11 cellular contexts compared by ENCODE assay signal in genomic region chr12:123990512-123990911, GRCh38. TPM values are rescaled to one million over a fixed set of nuclear protein-coding genes. Genes with fewer than 3 reads are reported as not detected.
DNase-seq lines count a peak whose midpoint lies in the region; ATAC-seq and TF ChIP-seq lines count a peak whose summit lies in the region.
"Had no signal": no experiment of that assay in that cellular context is flagged by ENCODE, and none has a peak within 500 bp of the region (broad histone marks: within the 10 kb centered on the region; RNA-seq: fewer than 3 reads in every experiment).

No MANE protein-coding gene starts in this region.

- no peaks in the 10 kb centered on the region for H3K27me3 Mint-ChIP-seq in naive B cell
- peaks cover 0 to 3% (median 0%) of the 10 kb centered on the region in 3 donors for H3K27me3 Mint-ChIP-seq in CD14-positive monocyte (ENCODE audit: low read depth in 3 of 3)

- peak overlapping the region in 2 of 8 donors; percentile 2 to 58 for H3K4me3 Mint-ChIP-seq in naive B cell
- H3K4me3 Mint-ChIP-seq in CD14-positive monocyte, result no peak overlapping the region

- H3K36me3 Mint-ChIP-seq in naive B cell, result peaks cover 17 to 27% of the 10 kb centered on the region in 2 donors
- H3K36me3 Mint-ChIP-seq in CD14-positive monocyte, result peaks cover 46 to 51% of the 10 kb centered on the region in 2 donors

- TF ChIP-seq CTCF in C4-2B (conservative IDR thresholded peaks at IDR 0.05), result no peak
- TF ChIP-seq CTCF in fibroblast of pulmonary artery (IDR thresholded peaks at IDR 0.05; ENCODE audit: low read length, missing control alignments), result no peak
- TF ChIP-seq CTCF in CD14-positive monocyte (IDR thresholded peaks at IDR 0.05), result no peak
- no peak for TF ChIP-seq CTCF in upper lobe of right lung (IDR thresholded peaks at IDR 0.05)

- H3K27ac ChIP-seq in C4-2B (peak overlapping the region; percentile 14; the same call in 1 of the 2 replicates), upper lobe of right lung (no peak overlapping the region)

- no peak overlapping the region for H3K4me3 ChIP-seq in fibroblast of pulmonary artery (replicated peaks; ENCODE audit: low read depth, low read length)
- no peak overlapping the region for H3K4me3 ChIP-seq in upper lobe of right lung

- peaks cover 16% of the 10 kb centered on the region for H3K4me1 ChIP-seq in upper lobe of right lung

- intact Hi-C loops in CD14-positive monocyte (cut with micrococcal nuclease) (no loop called here), upper lobe of right lung (cut with DNase I) (no loop called here)

- DNase-seq in SKM-1 (lab: John Stamatoyannopoulos, UW; ENCODE audit: unreplicated experiment) (peak; percentile 19), fibroblast of pulmonary artery (ENCODE audit: low read depth) (peak; percentile 88), naive B cell (no peak), CD14-positive monocyte (ENCODE audit: low spot score) (no peak), NCI-H345 treated with DMSO at 0.1 percent for 48 hours (lab: John Stamatoyannopoulos, UW; ENCODE audit: unreplicated experiment) (no peak), iPS-NIHi7 (ENCODE audit: extremely low spot score) (no peak), upper lobe of right lung (no peak)
- DNase-seq: activated naive CD4-positive, alpha-beta T cell; NCI-H2171 treated with DMSO at 0.1 percent for 48 hours had no signal

- H3K9me3 ChIP-seq in upper lobe of right lung, result no peaks in the 10 kb centered on the region

- H3K27ac Mint-ChIP-seq in naive B cell (peak overlapping the region in 5 of 6 donors; percentile 0 to 88 (median 67)), CD14-positive monocyte (peak overlapping the region in 1 of 7 donors; percentile 14)

- H3K9me3 Mint-ChIP-seq in naive B cell (no peaks in the 10 kb centered on the region), CD14-positive monocyte (no peaks in the 10 kb centered on the region)

- H3K27me3 ChIP-seq in upper lobe of right lung, result no peaks in the 10 kb centered on the region

- peaks cover 11 to 52% (median 36%) of the 10 kb centered on the region in 3 donors for H3K4me1 Mint-ChIP-seq in naive B cell
- peaks cover 8% of the 10 kb centered on the region for H3K4me1 Mint-ChIP-seq in CD14-positive monocyte

- H3K36me3 ChIP-seq in upper lobe of right lung, result peaks cover 40% of the 10 kb centered on the region

- ATAC-seq in naive B cell (ENCODE audit: low read depth in 2 of 2), result no peak
- ATAC-seq in upper lobe of right lung, result no peak
- ATAC-seq: Panc1 had no signal

RNA-seq across cellular contexts. Expression of gene ZNF664, which starts 17.5 kb away (rescaled TPM):
- polyA plus RNA-seq in naive B cell (ENCODE audit: low read depth in 6 of 6) (10 to 100 TPM in 4 of 6 donors, 1 to 10 TPM in 2; 7.7 to 19.0 (median 11.8) TPM), CD14-positive monocyte (1 to 10 TPM; 1.5 to 2.7 TPM)
- total RNA-seq in upper lobe of right lung, result 92.3 TPM

RNA-seq across cellular contexts. Expression of gene CCDC92, which starts 17.9 kb away (rescaled TPM):
- 10 to 100 TPM; 18.7 to 31.5 (median 23.0) TPM for polyA plus RNA-seq in naive B cell (ENCODE audit: low read depth in 6 of 6)
- 1 to 10 TPM; 4.4 to 5.5 TPM for polyA plus RNA-seq in CD14-positive monocyte
- total RNA-seq in upper lobe of right lung, result 48.6 TPM

Comparison
In these comparisons a context has a peak if more than half of its experiments do, and no peak if none do; other contexts are left out.
1. DNase-seq: peak in SKM-1 (single experiment) and fibroblast of pulmonary artery (single experiment); none in naive B cell (single experiment), CD14-positive monocyte (single experiment), NCI-H345 treated with DMSO at 0.1 percent for 48 hours (single experiment), iPS-NIHi7 (single experiment) and upper lobe of right lung (single experiment).